16 cellular contexts compared by ENCODE assay signal in the genomic region with DNA sequence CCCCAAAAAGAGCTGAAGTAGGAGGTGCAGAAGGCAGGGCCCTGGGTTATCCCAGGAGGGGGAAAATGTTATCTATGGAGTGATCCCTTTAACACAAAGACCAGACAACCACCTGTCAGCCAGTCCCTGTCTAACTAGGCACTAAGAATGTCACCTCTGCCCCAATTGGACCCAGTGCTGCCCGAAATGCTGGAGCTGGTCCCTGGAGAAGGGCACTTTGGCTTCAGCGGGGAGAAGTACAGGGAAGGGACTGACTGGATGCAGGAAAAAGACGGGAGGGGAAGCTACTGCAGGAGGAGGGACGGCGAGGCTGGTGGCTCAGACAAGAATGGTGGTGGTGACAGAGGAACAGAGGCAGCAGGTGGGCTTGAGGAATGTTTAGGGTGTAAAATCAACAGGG.
"Had no signal": no experiment of that assay in that cellular context is flagged by ENCODE, and none has a peak within 500 bp of the region (broad histone marks: within the 10 kb centered on the region; RNA-seq: fewer than 3 reads in every experiment).

No MANE protein-coding gene starts in this region.

- ATAC-seq: left lung; mucosa of descending colon; naive thymus-derived CD8-positive, alpha-beta T cell; stimulated activated effector memory CD8-positive, alpha-beta T cell treated with anti-CD3 and anti-CD28 coated beads, Interleukin-12 subunit alpha, Interleukin-12 subunit beta, amount 100 ng/mL, for 72 hours; stimulated activated naive CD8-positive, alpha-beta T cell treated with anti-CD3 and anti-CD28 coated beads, Interleukin-15, Interleukin-2, amounts not matched to agents 100 U/mL and 50 U/mL, for 24 hours; upper lobe of right lung had no signal

- H3K27ac ChIP-seq: colonic mucosa, esophagus squamous epithelium, left lung, neutrophil, tibial artery, upper lobe of right lung, vagina had no signal

- H3K27me3 Mint-ChIP-seq: naive thymus-derived CD8-positive, alpha-beta T cell had no signal

- H3K4me3 Mint-ChIP-seq: stimulated activated effector memory CD8-positive, alpha-beta T cell treated with anti-CD3 and anti-CD28 coated beads, Interleukin-12 subunit alpha, Interleukin-12 subunit beta, amount 100 ng/mL, for 72 hours had no signal

- DNase-seq: colonic mucosa; dermis blood vessel endothelial cell; esophagus squamous epithelium; foreskin fibroblast; left lung; mucosa of descending colon; naive thymus-derived CD8-positive, alpha-beta T cell; stimulated activated CD4-positive, alpha-beta T cell treated with anti-CD3 and anti-CD28 coated beads, Interleukin-4, amount 100 ng/mL, for 1 hour; stimulated activated CD8-positive, alpha-beta memory T cell treated with anti-CD3 and anti-CD28 coated beads, Interleukin-4, amount 100 ng/mL, for 48 hours; stimulated activated naive CD8-positive, alpha-beta T cell treated with anti-CD3 and anti-CD28 coated beads, Interleukin-15, Interleukin-2, amounts not matched to agents 100 U/mL and 50 U/mL, for 24 hours; tibial artery; upper lobe of right lung had no signal

- H3K9me3 Mint-ChIP-seq: stimulated activated effector memory CD8-positive, alpha-beta T cell treated with anti-CD3 and anti-CD28 coated beads, Interleukin-12 subunit alpha, Interleukin-12 subunit beta, amount 100 ng/mL, for 72 hours had no signal

- H3K36me3 ChIP-seq: colonic mucosa, esophagus squamous epithelium, left lung, neutrophil, tibial artery, upper lobe of right lung, vagina had no signal

- H3K4me1 ChIP-seq: colonic mucosa, left lung, tibial artery, upper lobe of right lung, vagina had no signal

- H3K4me3 ChIP-seq: colonic mucosa, esophagus squamous epithelium, left lung, lung, mucosa of descending colon, tibial artery, upper lobe of right lung, vagina had no signal

- H3K9me3 ChIP-seq: colonic mucosa, esophagus squamous epithelium, left lung, mucosa of descending colon, neutrophil, tibial artery, upper lobe of right lung, vagina had no signal

- H3K36me3 Mint-ChIP-seq: stimulated activated effector memory CD8-positive, alpha-beta T cell treated with anti-CD3 and anti-CD28 coated beads, Interleukin-12 subunit alpha, Interleukin-12 subunit beta, amount 100 ng/mL, for 72 hours had no signal

- H3K27ac Mint-ChIP-seq: stimulated activated effector memory CD8-positive, alpha-beta T cell treated with anti-CD3 and anti-CD28 coated beads, Interleukin-12 subunit alpha, Interleukin-12 subunit beta, amount 100 ng/mL, for 72 hours had no signal

- H3K27me3 ChIP-seq: esophagus squamous epithelium, left lung, neutrophil, tibial artery, upper lobe of right lung, vagina had no signal
